In genomic region chr16:54287018-54287757, GRCh38 we compare ENCODE assay signal across 9 cellular contexts. TPM values are rescaled to one million over a fixed set of nuclear protein-coding genes. Genes with fewer than 3 reads are reported as not detected.
DNase-seq lines count a peak whose midpoint lies in the region; ATAC-seq and TF ChIP-seq lines count a peak whose summit lies in the region.
"Had no signal": no experiment of that assay in that cellular context is flagged by ENCODE, and none has a peak within 500 bp of the region (broad histone marks: within the 10 kb centered on the region; RNA-seq: fewer than 3 reads in every experiment).

No MANE protein-coding gene starts in this region.

- H3K79me2 ChIP-seq in DND-41 (ENCODE audit: insufficient read depth, low read length): peaks cover 60% of the 10 kb centered on the region

- H3K4me1 ChIP-seq in DND-41 (ENCODE audit: insufficient read depth, low read length): peaks cover 48% of the 10 kb centered on the region
- H3K4me1 ChIP-seq in NT2/D1 (ENCODE audit: insufficient read depth, insufficient read length): peaks cover 9% of the 10 kb centered on the region
- H3K4me1 ChIP-seq in rectal smooth muscle tissue (ENCODE audit: control insufficient read depth, insufficient read depth, low read length): peaks cover 3% of the 10 kb centered on the region

- peak overlapping the region; percentile 64 for H3K27ac ChIP-seq in DND-41 (ENCODE audit: low read length)
- no peak overlapping the region for H3K27ac ChIP-seq in rectal smooth muscle tissue (ENCODE audit: low read depth, low read length)

- H3K27me3 ChIP-seq in DND-41 (ENCODE audit: insufficient read depth, low read length, poor library complexity) (no peaks in the 10 kb centered on the region), NT2/D1 (ENCODE audit: insufficient read depth, insufficient read length) (peaks cover 84% of the 10 kb centered on the region), rectal smooth muscle tissue (ENCODE audit: control insufficient read depth, insufficient read depth, low read length) (peaks cover 60% of the 10 kb centered on the region)

- H3K9ac ChIP-seq in DND-41 (ENCODE audit: low read depth, low read length) (peak overlapping the region; percentile 99), NT2/D1 (ENCODE audit: insufficient read length, low read depth) (peak overlapping the region; percentile 85), rectal smooth muscle tissue (ENCODE audit: low read length) (no peak overlapping the region)

- peak overlapping the region; percentile 41 to 71 for H3K4me3 ChIP-seq in DND-41 (ENCODE audit: low read depth in 1 of 2, low read length in 2 of 2)
- H3K4me3 ChIP-seq in NT2/D1 (ENCODE audit: insufficient read length, low read depth): peak overlapping the region; percentile 64
- peak overlapping the region; percentile 21 for H3K4me3 ChIP-seq in rectal smooth muscle tissue (ENCODE audit: low read length)

- no peak for ATAC-seq in DND-41 (ENCODE audit: insufficient read depth, low read depth)

- peak overlapping the region; percentile 75 for H3K4me2 ChIP-seq in DND-41 (ENCODE audit: insufficient read depth, low read length)

- H4K20me1 ChIP-seq in DND-41 (ENCODE audit: insufficient read depth, low read length): peaks cover 31% of the 10 kb centered on the region

- DNase-seq in DND-41 (no peak), NT2/D1 (ENCODE audit: low read depth, low spot score) (no peak), fibroblast of peridontal ligament (ENCODE audit: extremely low read depth) (peak; percentile 13), HUDEP-2 (lab: John Stamatoyannopoulos, UW; ENCODE audit: unreplicated experiment in 76 of 76) (no peak), cerebellum (ENCODE audit: low spot score) (no peak), DMS153 treated with DMSO at 0.1 percent for 48 hours (lab: John Stamatoyannopoulos, UW; ENCODE audit: unreplicated experiment) (no peak)
- DNase-seq in stimulated activated naive CD4-positive, alpha-beta T cell treated with Interleukin-2 at 50 U/mL for 16 hours (lab: John Stamatoyannopoulos, UW): no peak
- DNase-seq: activated CD4-positive, alpha-beta T cell treated with anti-CD3 and anti-CD28 coated beads, Interleukin-2, amount 50 U/mL, for 1 hour had no signal

- no peak for TF ChIP-seq CTCF in DND-41 (IDR thresholded peaks at IDR 0.05; ENCODE audit: borderline replicate concordance, extremely low read depth, low read length, poor library complexity, severe bottlenecking)

- H3K36me3 ChIP-seq in DND-41 (ENCODE audit: insufficient read depth, low read length) (peaks cover 36% of the 10 kb centered on the region), NT2/D1 (ENCODE audit: insufficient read depth, insufficient read length, low read length) (no peaks in the 10 kb centered on the region), rectal smooth muscle tissue (ENCODE audit: control insufficient read depth, insufficient read depth, low read length) (no peaks in the 10 kb centered on the region)

- peak overlapping the region; percentile 45 for H2AFZ ChIP-seq in DND-41 (ENCODE audit: low read depth, low read length)

- H3K9me3 ChIP-seq in DND-41 (ENCODE audit: insufficient read depth, low read length, severe bottlenecking) (no peaks in the 10 kb centered on the region), NT2/D1 (ENCODE audit: insufficient read depth, low read length) (no peaks in the 10 kb centered on the region)

RNA-seq across cellular contexts. Expression of gene IRX3, which starts 0.6 kb away (rescaled TPM):
- total RNA-seq in cerebellum: 11.4 TPM
